Comparison of ENCODE assay signal across 1 cellular context in the genomic region with DNA sequence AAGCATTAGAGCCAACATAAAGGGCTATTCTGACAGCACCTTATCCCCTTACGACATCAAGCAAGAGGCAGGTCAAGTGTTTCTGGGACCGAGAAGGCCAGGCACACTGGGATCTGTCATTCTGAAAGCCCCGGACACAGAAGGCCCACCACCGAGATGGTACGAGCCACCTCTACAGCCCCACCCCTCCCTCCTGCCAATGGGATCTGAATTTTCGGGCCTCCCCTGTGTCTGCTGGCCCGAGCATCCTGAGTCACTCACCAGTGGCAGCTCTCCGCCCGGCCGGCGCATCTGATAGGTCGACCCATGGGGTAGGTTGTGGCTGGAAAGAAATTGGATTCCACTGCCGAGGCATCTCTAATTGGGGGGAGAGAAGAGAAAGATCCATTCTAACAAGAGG.
TF ChIP-seq lines count a peak whose summit lies in the region.

No MANE protein-coding gene starts in this region.

TF ChIP-seq in HepG2, 621 proteins besides CTCF, POLR2A, EP300 and RAD21:
- TF ChIP-seq RARG (CRISPR knock-in tag; IDR thresholded peaks at IDR 0.05; ENCODE audit: low read depth): no peak
- TF ChIP-seq, protein P1, sequence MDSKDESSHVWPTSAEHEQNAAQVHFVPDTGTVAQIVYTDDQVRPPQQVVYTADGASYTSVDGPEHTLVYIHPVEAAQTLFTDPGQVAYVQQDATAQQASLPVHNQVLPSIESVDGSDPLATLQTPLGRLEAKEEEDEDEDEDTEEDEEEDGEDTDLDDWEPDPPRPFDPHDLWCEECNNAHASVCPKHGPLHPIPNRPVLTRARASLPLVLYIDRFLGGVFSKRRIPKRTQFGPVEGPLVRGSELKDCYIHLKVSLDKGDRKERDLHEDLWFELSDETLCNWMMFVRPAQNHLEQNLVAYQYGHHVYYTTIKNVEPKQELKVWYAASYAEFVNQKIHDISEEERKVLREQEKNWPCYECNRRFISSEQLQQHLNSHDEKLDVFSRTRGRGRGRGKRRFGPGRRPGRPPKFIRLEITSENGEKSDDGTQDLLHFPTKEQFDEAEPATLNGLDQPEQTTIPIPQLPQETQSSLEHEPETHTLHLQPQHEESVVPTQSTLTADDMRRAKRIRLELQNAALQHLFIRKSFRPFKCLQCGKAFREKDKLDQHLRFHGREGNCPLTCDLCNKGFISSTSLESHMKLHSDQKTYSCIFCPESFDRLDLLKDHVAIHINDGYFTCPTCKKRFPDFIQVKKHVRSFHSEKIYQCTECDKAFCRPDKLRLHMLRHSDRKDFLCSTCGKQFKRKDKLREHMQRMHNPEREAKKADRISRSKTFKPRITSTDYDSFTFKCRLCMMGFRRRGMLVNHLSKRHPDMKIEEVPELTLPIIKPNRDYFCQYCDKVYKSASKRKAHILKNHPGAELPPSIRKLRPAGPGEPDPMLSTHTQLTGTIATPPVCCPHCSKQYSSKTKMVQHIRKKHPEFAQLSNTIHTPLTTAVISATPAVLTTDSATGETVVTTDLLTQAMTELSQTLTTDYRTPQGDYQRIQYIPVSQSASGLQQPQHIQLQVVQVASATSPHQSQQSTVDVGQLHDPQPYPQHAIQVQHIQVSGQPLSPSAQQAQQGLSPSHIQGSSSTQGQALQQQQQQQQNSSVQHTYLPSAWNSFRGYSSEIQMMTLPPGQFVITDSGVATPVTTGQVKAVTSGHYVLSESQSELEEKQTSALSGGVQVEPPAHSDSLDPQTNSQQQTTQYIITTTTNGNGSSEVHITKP (CRISPR knock-in tag; IDR thresholded peaks at IDR 0.05; ENCODE audit: low read depth): no peak
- TF ChIP-seq RBFOX2 (IDR thresholded peaks at IDR 0.05; ENCODE audit: low read depth, low read length): 0 out of 2 replicates have a peak, but pooled peaks have one; percentile 28
- TF ChIP-seq, protein P2, sequence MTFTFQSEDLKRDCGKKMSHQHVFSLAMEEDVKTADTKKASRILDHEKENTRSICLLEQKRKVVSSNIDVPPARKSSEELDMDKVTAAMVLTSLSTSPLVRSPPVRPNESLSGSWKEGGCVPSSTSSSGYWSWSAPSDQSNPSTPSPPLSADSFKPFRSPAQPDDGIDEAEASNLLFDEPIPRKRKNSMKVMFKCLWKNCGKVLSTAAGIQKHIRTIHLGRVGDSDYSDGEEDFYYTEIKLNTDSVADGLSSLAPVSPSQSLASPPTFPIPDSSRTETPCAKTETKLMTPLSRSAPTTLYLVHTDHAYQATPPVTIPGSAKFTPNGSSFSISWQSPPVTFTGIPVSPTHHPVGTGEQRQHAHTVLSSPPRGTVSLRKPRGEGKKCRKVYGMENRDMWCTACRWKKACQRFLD (CRISPR knock-in tag; IDR thresholded peaks at IDR 0.05; ENCODE audit: borderline replicate concordance): no peak
